In the genomic region with DNA sequence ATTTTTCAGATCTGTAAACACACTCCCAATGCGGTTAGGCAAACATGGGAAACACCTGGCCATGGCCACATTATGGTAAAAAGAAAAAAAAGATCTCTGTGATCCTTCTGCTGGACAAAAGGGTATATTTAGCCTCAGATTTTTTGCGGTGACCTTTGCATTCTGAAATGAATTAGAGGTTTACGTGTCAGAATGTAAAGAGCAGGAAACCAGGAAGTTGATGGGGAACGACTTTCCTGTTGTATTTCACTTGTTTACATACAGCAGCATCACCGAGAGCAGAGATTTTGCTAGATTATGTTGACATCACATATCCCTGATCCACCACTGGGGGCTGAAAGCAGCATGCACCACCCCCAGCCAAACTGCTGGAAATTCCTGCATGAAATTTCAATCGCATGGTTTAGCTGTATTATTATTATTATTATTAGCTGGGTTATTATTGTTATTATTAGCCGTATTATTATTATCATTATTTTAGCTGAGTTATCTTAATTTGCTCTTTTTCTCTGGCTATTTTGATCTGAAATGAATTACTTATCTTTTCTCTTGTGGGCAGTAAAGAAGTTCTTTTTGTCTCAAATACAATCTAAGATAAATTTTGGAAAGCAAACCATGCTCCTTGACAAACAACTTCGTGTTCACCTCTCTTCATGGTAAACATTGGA, we compare ENCODE assay signal across 12 cellular contexts.
DNase-seq lines count a peak whose midpoint lies in the region; ATAC-seq, FAIRE-seq and TF ChIP-seq lines count a peak whose summit lies in the region.
"Had no signal": no experiment of that assay in that cellular context is flagged by ENCODE, and none has a peak within 500 bp of the region (broad histone marks: within the 10 kb centered on the region; RNA-seq: fewer than 3 reads in every experiment).

No MANE protein-coding gene starts in this region.

- H2AK5ac ChIP-seq in mesenchymal stem cell (ENCODE audit: low read length, severe bottlenecking), result no peak overlapping the region

- no peaks in the 10 kb centered on the region for H3K9me3 Mint-ChIP-seq in astrocyte (ENCODE audit: unreplicated experiment)

- H3K4me3 ChIP-seq in astrocyte (ENCODE audit: insufficient read depth, low read depth, low read length) (no peak overlapping the region), mesenchymal stem cell (ENCODE audit: insufficient read depth in 1 of 2, low read depth in 1 of 2, low read length in 2 of 2) (no peak overlapping the region), coronary artery (no peak overlapping the region)
- H3K4me3 ChIP-seq: K562 had no signal

- H3K27me3 ChIP-seq in astrocyte (ENCODE audit: insufficient read depth, low read length) (no peaks in the 10 kb centered on the region), mesenchymal stem cell (ENCODE audit: control insufficient read depth in 1 of 2, insufficient read depth in 1 of 2, low read length in 2 of 2) (no peaks in the 10 kb centered on the region)

- no peaks in the 10 kb centered on the region for H3K36me3 Mint-ChIP-seq in astrocyte (ENCODE audit: low read depth, unreplicated experiment)

- no peak overlapping the region for H4K8ac ChIP-seq in mesenchymal stem cell (ENCODE audit: low read length)

- no peak overlapping the region for H2BK12ac ChIP-seq in mesenchymal stem cell (ENCODE audit: low read length in 2 of 2)

- no peak overlapping the region for H3K23ac ChIP-seq in mesenchymal stem cell (ENCODE audit: low read length in 2 of 2)

- no peak overlapping the region for H3K18ac ChIP-seq in mesenchymal stem cell (ENCODE audit: low read depth in 1 of 2, low read length in 2 of 2)

- 26% methylated on average over 5 of the region's 8 CpGs for WGBS in mesenchymal stem cell

- no peak overlapping the region for H3K4ac ChIP-seq in mesenchymal stem cell (ENCODE audit: low read depth in 1 of 2, low read length in 2 of 2)

- H3K4me1 Mint-ChIP-seq in astrocyte (ENCODE audit: low read depth, unreplicated experiment), result no peaks in the 10 kb centered on the region

- H3K9me3 ChIP-seq in astrocyte (ENCODE audit: insufficient read depth, low read depth, low read length) (no peaks in the 10 kb centered on the region), mesenchymal stem cell (ENCODE audit: control insufficient read depth, low read length) (no peaks in the 10 kb centered on the region)

- H4K20me1 ChIP-seq in astrocyte (ENCODE audit: insufficient read depth, low read length), result no peaks in the 10 kb centered on the region

- H3K27ac ChIP-seq in astrocyte (ENCODE audit: low read depth, low read length) (no peak overlapping the region), mesenchymal stem cell (ENCODE audit: low read length, poor library complexity, severe bottlenecking) (no peak overlapping the region), coronary artery (no peak overlapping the region)

- in situ Hi-C loops in ACHN (cut with HindIII; ENCODE audit: low pct_ligation_motif_present, low pct_unique_long_range_greater_than_20kb, low sequenced_read_pairs), result no loop called here

- peak; percentile 99 for DNase-seq in DMS114 treated with DMSO at 0.1 percent for 48 hours (lab: John Stamatoyannopoulos, UW; ENCODE audit: unreplicated experiment)
- peak; percentile 71 for DNase-seq in HuH-7.5 (ENCODE audit: low spot score)
- no peak for DNase-seq in astrocyte (ENCODE audit: low read depth)
- DNase-seq in mesenchymal stem cell, result peak; percentile 76
- no peak for DNase-seq in activated naive CD4-positive, alpha-beta T cell treated with Interleukin-2 at 50 U/mL for 16 hours
- DNase-seq in ACHN, result no peak
- DNase-seq in coronary artery (ENCODE audit: low spot score), result no peak
- DNase-seq: islet precursor cell; nucleus accumbens; stimulated activated CD4-positive, alpha-beta T cell treated with anti-CD3 and anti-CD28 coated beads, Interleukin-4, amount 100 ng/mL, for 24 hours had no signal

- H2AFZ ChIP-seq in astrocyte (ENCODE audit: low read depth, low read length), result peak overlapping the region; percentile 28
- no peak overlapping the region for H2AFZ ChIP-seq in mesenchymal stem cell (ENCODE audit: low read depth, low read length)

- H3K27me3 Mint-ChIP-seq in astrocyte (ENCODE audit: low read depth, unreplicated experiment), result no peaks in the 10 kb centered on the region

- no peak for ATAC-seq in GM19467 (IDR thresholded peaks at IDR 0.05; ENCODE audit: unreplicated experiment)
- ATAC-seq: K562 had no signal

- no peak overlapping the region for H2BK120ac ChIP-seq in mesenchymal stem cell (ENCODE audit: low read depth, low read length)

- TF ChIP-seq CTCF in astrocyte (IDR thresholded peaks at IDR 0.05; ENCODE audit: insufficient read depth, low read depth, low read length), result peak; percentile 28
- TF ChIP-seq CTCF in coronary artery (IDR thresholded peaks at IDR 0.05), result no peak

- no peak overlapping the region for H4K91ac ChIP-seq in mesenchymal stem cell (ENCODE audit: low read length)

- no peak for FAIRE-seq in astrocyte (lab: Jason Lieb, UNC)
- FAIRE-seq: K562 had no signal

- no peak overlapping the region for H2BK5ac ChIP-seq in mesenchymal stem cell (ENCODE audit: low read depth, low read length, poor library complexity, severe bottlenecking)

- H3K4me1 ChIP-seq in astrocyte (ENCODE audit: insufficient read depth, low read length), result no peaks in the 10 kb centered on the region
- no peaks in the 10 kb centered on the region for H3K4me1 ChIP-seq in mesenchymal stem cell (ENCODE audit: control insufficient read depth, insufficient read depth, low read depth, low read length)

- no peaks in the 10 kb centered on the region for H3K79me1 ChIP-seq in mesenchymal stem cell (replicated peaks; ENCODE audit: low read length, poor library complexity, severe bottlenecking)

- H3K4me3 Mint-ChIP-seq in astrocyte (ENCODE audit: unreplicated experiment), result no peak overlapping the region

- peak overlapping the region; percentile 35 for H3K4me2 ChIP-seq in astrocyte (ENCODE audit: low read length)
- H3K4me2 ChIP-seq in mesenchymal stem cell (ENCODE audit: low read length, poor library complexity, severe bottlenecking), result no peak overlapping the region

- no peaks in the 10 kb centered on the region for H3K79me2 ChIP-seq in astrocyte (ENCODE audit: insufficient read depth, low read length)

- no peak overlapping the region for H3K27ac Mint-ChIP-seq in astrocyte (ENCODE audit: unreplicated experiment)

- H3K36me3 ChIP-seq in astrocyte (ENCODE audit: insufficient read depth, low read length), result no peaks in the 10 kb centered on the region
- H3K36me3 ChIP-seq in mesenchymal stem cell (ENCODE audit: control insufficient read depth in 1 of 2, insufficient read depth in 2 of 2, low read depth in 1 of 2, low read length in 2 of 2), result no peaks in the 10 kb centered on the region

- no peak overlapping the region for H3K14ac ChIP-seq in mesenchymal stem cell (ENCODE audit: low read length in 2 of 2)

- H3K9ac ChIP-seq in astrocyte (ENCODE audit: low read length) (no peak overlapping the region), mesenchymal stem cell (ENCODE audit: low read length) (no peak overlapping the region)

- H2BK15ac ChIP-seq in mesenchymal stem cell (ENCODE audit: low read depth, poor library complexity, severe bottlenecking), result no peak overlapping the region

Comparison
In these comparisons a context has a peak if more than half of its experiments do, and no peak if none do; other contexts are left out.
1. DNase-seq: peak in DMS114 treated with DMSO at 0.1 percent for 48 hours (single experiment), HuH-7.5 (single experiment) and mesenchymal stem cell (single experiment); none in astrocyte (single experiment), activated naive CD4-positive, alpha-beta T cell treated with Interleukin-2 at 50 U/mL for 16 hours (single experiment), ACHN (single experiment) and coronary artery (single experiment).